ENCODE assay signal across 8 cellular contexts in genomic region chr13:41428155-41428554, GRCh38. TPM values are rescaled to one million over a fixed set of nuclear protein-coding genes. Genes with fewer than 3 reads are reported as not detected.
DNase-seq lines count a peak whose midpoint lies in the region; ATAC-seq and TF ChIP-seq lines count a peak whose summit lies in the region.

No MANE protein-coding gene starts in this region.

- ATAC-seq in HG02763 (IDR thresholded peaks at IDR 0.05; ENCODE audit: unreplicated experiment) (no peak), GM18868 (IDR thresholded peaks at IDR 0.05; ENCODE audit: unreplicated experiment) (no peak), right lobe of liver (no peak)

- 5% methylated on average over 4 of the region's 32 CpGs for WGBS in right lobe of liver (ENCODE audit: insufficient coverage, low coverage, low lambda C conversion rate, missing lambda C conversion rate)

- no peak overlapping the region for H3K4me3 ChIP-seq in right lobe of liver

- H3K4me1 ChIP-seq in right lobe of liver: no peaks in the 10 kb centered on the region

- no peak overlapping the region for H3K27ac ChIP-seq in right lobe of liver

- H3K27me3 ChIP-seq in right lobe of liver: no peaks in the 10 kb centered on the region

- H3K36me3 ChIP-seq in right lobe of liver: no peaks in the 10 kb centered on the region

- TF ChIP-seq POLR2A in right lobe of liver (IDR thresholded peaks at IDR 0.05): no peak

- no peaks in the 10 kb centered on the region for H3K9me3 ChIP-seq in right lobe of liver

- DNase-seq in NCI-H69 (lab: John Stamatoyannopoulos, UW) (peak; percentile 41), iPS-NIHi11 (ENCODE audit: low spot score) (peak; percentile 28), right lobe of liver (no peak), NCI-H446 (lab: John Stamatoyannopoulos, UW) (no peak)
- peak; percentile 45 for DNase-seq in activated naive CD4-positive, alpha-beta T cell treated with anti-CD3 and anti-CD28 coated beads, Interleukin-2, amount 50 U/mL, for 16 hours
- DNase-seq in stimulated activated CD8-positive, alpha-beta memory T cell treated with anti-CD3 and anti-CD28 coated beads, Interleukin-4, amount 100 ng/mL, for 4 hours (ENCODE audit: low read depth in 2 of 2, low spot score in 1 of 2): peak; percentile 12 to 24

- TF ChIP-seq CTCF in right lobe of liver (IDR thresholded peaks at IDR 0.05): no peak

- intact Hi-C loops in right lobe of liver (cut with DNase I): no loop called here

RNA-seq across cellular contexts. Expression of gene RGCC, which starts 29.2 kb away (rescaled TPM):
- total RNA-seq in right lobe of liver: 1 to 10 TPM in 3 of 6 experiments, under 1 TPM in 2, not detected in 1; 0.51 to 4.9 (median 2.3) TPM

Comparison
In these comparisons a context has a peak if more than half of its experiments do, and no peak if none do; other contexts are left out.
1. DNase-seq: peak in NCI-H69 (single experiment), activated naive CD4-positive, alpha-beta T cell treated with anti-CD3 and anti-CD28 coated beads, Interleukin-2, amount 50 U/mL, for 16 hours (single experiment), iPS-NIHi11 (single experiment) and stimulated activated CD8-positive, alpha-beta memory T cell treated with anti-CD3 and anti-CD28 coated beads, Interleukin-4, amount 100 ng/mL, for 4 hours (2 of 2); none in right lobe of liver (0 of 3) and NCI-H446 (0 of 2).